Comparison of ENCODE assay signal across 9 cellular contexts in the genomic region with DNA sequence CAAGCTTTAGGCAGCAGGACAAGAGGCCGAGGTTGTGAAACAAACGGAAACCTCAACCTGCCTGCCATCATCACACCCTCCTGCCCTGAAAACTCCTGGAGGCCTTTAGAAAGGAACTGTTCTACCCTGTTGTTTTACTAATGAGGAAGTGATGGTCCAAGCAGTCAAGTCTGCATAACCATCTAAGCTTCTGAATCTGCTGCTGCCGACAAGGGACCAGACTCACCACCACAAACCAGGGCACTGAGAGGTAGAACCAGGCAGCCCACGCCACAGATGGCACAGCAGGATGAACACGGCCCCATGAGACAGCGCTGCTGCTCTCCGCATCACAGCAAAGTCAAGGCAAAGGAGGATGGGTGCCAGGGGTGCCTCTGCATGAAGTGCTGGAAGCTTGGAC.
DNase-seq lines count a peak whose midpoint lies in the region; ATAC-seq, FAIRE-seq and TF ChIP-seq lines count a peak whose summit lies in the region.
"Had no signal": no experiment of that assay in that cellular context is flagged by ENCODE, and none has a peak within 500 bp of the region (broad histone marks: within the 10 kb centered on the region; RNA-seq: fewer than 3 reads in every experiment).

No MANE protein-coding gene starts in this region.

- peaks cover 19% of the 10 kb centered on the region; the same call in 1 of the 2 replicates for H3K27me3 ChIP-seq in OCI-LY3 (ENCODE audit: low read depth, low read length)

- DNase-seq in activated naive CD4-positive, alpha-beta T cell treated with anti-CD3 and anti-CD28 coated beads, Interleukin-2, amount 50 U/mL, for 16 hours: no peak
- peak; percentile 78 for DNase-seq in stimulated activated naive B cell treated with anti-CD40 and anti-IgM and Interleukin-4, amounts not matched to agents 10 μg/mL and 1 μg/mL and 100 μg/mL, for 72 hours
- DNase-seq in midbrain (lab: John Stamatoyannopoulos, UW) (no peak), HTR-8/SVneo (ENCODE audit: insufficient read length, low spot score) (no peak), SKM-1 (lab: John Stamatoyannopoulos, UW; ENCODE audit: unreplicated experiment) (no peak)

- no peaks in the 10 kb centered on the region for H3K27me3 Mint-ChIP-seq in activated naive CD4-positive, alpha-beta T cell treated with anti-CD3 and anti-CD28 coated beads, Interleukin-2, amount 50 U/mL, for 24 hours
- no peaks in the 10 kb centered on the region for H3K27me3 Mint-ChIP-seq in stimulated activated naive B cell treated with anti-CD40 and anti-IgM and Interleukin-4, amounts not matched to agents 10 μg/mL and 1 μg/mL and 100 μg/mL, for 72 hours

- H3K9me3 Mint-ChIP-seq in activated naive CD4-positive, alpha-beta T cell treated with anti-CD3 and anti-CD28 coated beads, Interleukin-2, amount 50 U/mL, for 24 hours: no peaks in the 10 kb centered on the region
- H3K9me3 Mint-ChIP-seq in stimulated activated naive B cell treated with anti-CD40 and anti-IgM and Interleukin-4, amounts not matched to agents 10 μg/mL and 1 μg/mL and 100 μg/mL, for 72 hours: no peaks in the 10 kb centered on the region

- H3K4me2 ChIP-seq in OCI-LY3 (ENCODE audit: low read length): peak overlapping the region; percentile 98

- no peaks in the 10 kb centered on the region for H3K79me2 ChIP-seq in OCI-LY3 (ENCODE audit: low read length)

- peaks cover 8% of the 10 kb centered on the region; the same call in 1 of the 2 replicates for H4K20me1 ChIP-seq in OCI-LY3 (ENCODE audit: insufficient read depth, low read length)

- peaks cover 33% of the 10 kb centered on the region for H3K4me1 ChIP-seq in OCI-LY3 (ENCODE audit: low read length)

- TF ChIP-seq CTCF in OCI-LY3 (IDR thresholded peaks at IDR 0.05; ENCODE audit: low read depth, low read length): no peak

- H2AFZ ChIP-seq in OCI-LY3 (ENCODE audit: low read depth, low read length): no peak overlapping the region

- H3K27ac Mint-ChIP-seq in activated naive CD4-positive, alpha-beta T cell treated with anti-CD3 and anti-CD28 coated beads, Interleukin-2, amount 50 U/mL, for 24 hours: peak overlapping the region; percentile 98
- peak overlapping the region; percentile 98 for H3K27ac Mint-ChIP-seq in stimulated activated naive B cell treated with anti-CD40 and anti-IgM and Interleukin-4, amounts not matched to agents 10 μg/mL and 1 μg/mL and 100 μg/mL, for 72 hours

- peak overlapping the region; percentile 83 for H3K27ac ChIP-seq in OCI-LY3 (ENCODE audit: low read length)

- H3K9ac ChIP-seq in OCI-LY3 (ENCODE audit: low read length): peak overlapping the region; percentile 46; the same call in 1 of the 2 replicates

- peak overlapping the region; percentile 60 for H3K4me3 Mint-ChIP-seq in activated naive CD4-positive, alpha-beta T cell treated with anti-CD3 and anti-CD28 coated beads, Interleukin-2, amount 50 U/mL, for 24 hours
- H3K4me3 Mint-ChIP-seq in stimulated activated naive B cell treated with anti-CD40 and anti-IgM and Interleukin-4, amounts not matched to agents 10 μg/mL and 1 μg/mL and 100 μg/mL, for 72 hours: peak overlapping the region; percentile 74 to 76

- H3K9me3 ChIP-seq in OCI-LY3 (ENCODE audit: insufficient read depth, low read length): no peaks in the 10 kb centered on the region

- peaks cover 29% of the 10 kb centered on the region for H3K36me3 Mint-ChIP-seq in activated naive CD4-positive, alpha-beta T cell treated with anti-CD3 and anti-CD28 coated beads, Interleukin-2, amount 50 U/mL, for 24 hours
- H3K36me3 Mint-ChIP-seq in stimulated activated naive B cell treated with anti-CD40 and anti-IgM and Interleukin-4, amounts not matched to agents 10 μg/mL and 1 μg/mL and 100 μg/mL, for 72 hours: peaks cover 63 to 83% of the 10 kb centered on the region in 2 donors

- peaks cover 96% of the 10 kb centered on the region for H3K4me1 Mint-ChIP-seq in activated naive CD4-positive, alpha-beta T cell treated with anti-CD3 and anti-CD28 coated beads, Interleukin-2, amount 50 U/mL, for 24 hours
- H3K4me1 Mint-ChIP-seq in stimulated activated naive B cell treated with anti-CD40 and anti-IgM and Interleukin-4, amounts not matched to agents 10 μg/mL and 1 μg/mL and 100 μg/mL, for 72 hours: peaks cover 69 to 89% of the 10 kb centered on the region in 2 donors

- no peaks in the 10 kb centered on the region for H3K36me3 ChIP-seq in OCI-LY3 (replicated peaks; ENCODE audit: low read depth, low read length)

- H3K4me3 ChIP-seq in OCI-LY3 (ENCODE audit: low read length): peak overlapping the region; percentile 73

- no peak for FAIRE-seq in HTR-8/SVneo (lab: Jason Lieb, UNC)

- peak; percentile 43 for ATAC-seq in HG02852 (IDR thresholded peaks at IDR 0.05; ENCODE audit: unreplicated experiment)
- peak; percentile 86 to 88 for ATAC-seq in stimulated activated naive B cell treated with anti-CD40 and anti-IgM and Interleukin-4, amounts not matched to agents 10 μg/mL and 1 μg/mL and 100 μg/mL, for 72 hours (replicated peaks)
- ATAC-seq: Panc1 had no signal
